9 cellular contexts compared by ENCODE assay signal in the genomic region with DNA sequence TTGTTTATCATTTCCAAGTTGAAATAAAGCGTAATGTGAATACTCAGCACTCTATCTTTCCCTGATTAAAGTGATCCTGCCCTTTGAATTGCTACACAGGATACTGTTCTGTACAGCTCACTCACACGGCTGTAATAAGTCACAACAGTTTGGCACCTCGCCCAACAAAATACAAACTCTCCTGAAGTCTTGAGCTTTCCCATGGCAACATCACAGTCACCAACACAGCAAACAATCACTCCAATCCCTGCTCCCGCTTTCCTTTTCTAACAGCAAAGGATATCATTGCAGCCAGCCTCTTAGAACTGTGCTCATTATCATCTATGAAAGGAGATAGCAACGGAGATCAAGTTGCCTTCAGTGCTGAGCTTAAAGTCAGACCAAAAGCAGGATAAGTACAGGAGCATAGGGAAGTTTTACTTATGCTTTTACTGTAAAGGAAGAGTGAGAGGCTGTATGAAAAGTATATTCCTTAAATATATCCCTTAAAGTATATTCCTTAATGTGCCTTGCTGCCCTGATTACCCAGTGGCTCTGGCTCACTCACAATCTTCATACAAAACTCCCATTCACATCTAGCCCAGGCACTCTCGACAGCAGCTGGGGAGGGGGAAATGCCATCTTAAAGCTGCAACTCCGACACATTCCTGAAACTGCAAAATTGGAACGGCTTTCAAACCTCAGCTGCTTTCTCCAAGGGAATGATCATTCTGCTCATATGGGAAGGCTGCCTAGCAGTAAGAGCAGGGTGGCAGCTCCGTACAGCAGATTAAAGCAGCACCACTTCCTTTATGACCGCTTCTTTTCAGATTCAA. TPM values are rescaled to one million over a fixed set of nuclear protein-coding genes. Genes with fewer than 3 reads are reported as not detected.
DNase-seq lines count a peak whose midpoint lies in the region; ATAC-seq lines count a peak whose summit lies in the region.
"Had no signal": no experiment of that assay in that cellular context is flagged by ENCODE, and none has a peak within 500 bp of the region (broad histone marks: within the 10 kb centered on the region; RNA-seq: fewer than 3 reads in every experiment).

No MANE protein-coding gene starts in this region.

- peak overlapping the region; percentile 69 for H3K27ac ChIP-seq in cingulate gyrus (ENCODE audit: low read depth, low read length)

- POLR2A ChIA-PET in activated CD4-positive, alpha-beta memory T cell treated with anti-CD3 and anti-CD28 coated beads for 36 hours (lab: Charles Lee): no interaction called here
- POLR2A ChIA-PET in activated CD4-positive, alpha-beta memory T cell treated with anti-CD3 and anti-CD28 coated beads, Interleukin-2, amount 10 ng/mL, durations not matched to agents 7 days and 5 days (lab: Charles Lee): interaction anchor here (1.1 to 2.0 kb wide), 4 partner anchors 10 to 516 kb away, joined by 3 to 8 read pairs (median 3); a partner anchor contains a TSS

- no peak for DNase-seq in activated CD4-positive, alpha-beta memory T cell treated with anti-CD3 and anti-CD28 coated beads for 36 hours
- no peak for DNase-seq in activated CD4-positive, alpha-beta memory T cell treated with anti-CD3 and anti-CD28 coated beads, Interleukin-2, amount 10 ng/mL, durations not matched to agents 7 days and 5 days
- DNase-seq in OCI-M1 (lab: John Stamatoyannopoulos, UW): peak; percentile 40
- peak; percentile 86 to 91 for DNase-seq in left colon

- H3K27me3 Mint-ChIP-seq in activated CD4-positive, alpha-beta memory T cell treated with anti-CD3 and anti-CD28 coated beads for 36 hours: no peaks in the 10 kb centered on the region
- no peaks in the 10 kb centered on the region for H3K27me3 Mint-ChIP-seq in activated CD4-positive, alpha-beta memory T cell treated with anti-CD3 and anti-CD28 coated beads, Interleukin-2, amount 10 ng/mL, durations not matched to agents 7 days and 5 days
- H3K27me3 Mint-ChIP-seq in stimulated activated memory B cell treated with anti-CD40 and anti-IgM and Interleukin-4, amounts not matched to agents 10 μg/mL and 1 μg/mL and 100 μg/mL, for 72 hours: no peaks in the 10 kb centered on the region
- H3K27me3 Mint-ChIP-seq: central memory CD8-positive, alpha-beta T cell had no signal

- H3K36me3 Mint-ChIP-seq in activated CD4-positive, alpha-beta memory T cell treated with anti-CD3 and anti-CD28 coated beads for 36 hours: peaks cover 3% of the 10 kb centered on the region
- peaks cover 16% of the 10 kb centered on the region for H3K36me3 Mint-ChIP-seq in activated CD4-positive, alpha-beta memory T cell treated with anti-CD3 and anti-CD28 coated beads, Interleukin-2, amount 10 ng/mL, durations not matched to agents 7 days and 5 days (ENCODE audit: low read depth)
- H3K36me3 Mint-ChIP-seq in stimulated activated memory B cell treated with anti-CD40 and anti-IgM and Interleukin-4, amounts not matched to agents 10 μg/mL and 1 μg/mL and 100 μg/mL, for 72 hours: peaks cover 6% of the 10 kb centered on the region

- ATAC-seq in left colon (peak; percentile 79), GM19467 (IDR thresholded peaks at IDR 0.05; ENCODE audit: unreplicated experiment) (no peak), HG02623 (IDR thresholded peaks at IDR 0.05; ENCODE audit: unreplicated experiment) (no peak)
- no peak for ATAC-seq in stimulated activated memory B cell treated with anti-CD40 and anti-IgM and Interleukin-4, amounts not matched to agents 10 μg/mL and 1 μg/mL and 100 μg/mL, for 72 hours

- H3K4me3 Mint-ChIP-seq in activated CD4-positive, alpha-beta memory T cell treated with anti-CD3 and anti-CD28 coated beads for 36 hours: peak overlapping the region; percentile 27
- no peak overlapping the region for H3K4me3 Mint-ChIP-seq in activated CD4-positive, alpha-beta memory T cell treated with anti-CD3 and anti-CD28 coated beads, Interleukin-2, amount 10 ng/mL, durations not matched to agents 7 days and 5 days
- H3K4me3 Mint-ChIP-seq in stimulated activated memory B cell treated with anti-CD40 and anti-IgM and Interleukin-4, amounts not matched to agents 10 μg/mL and 1 μg/mL and 100 μg/mL, for 72 hours: no peak overlapping the region
- H3K4me3 Mint-ChIP-seq: central memory CD8-positive, alpha-beta T cell had no signal

- intact Hi-C loops in activated CD4-positive, alpha-beta memory T cell treated with anti-CD3 and anti-CD28 coated beads for 36 hours (cut with micrococcal nuclease): loop anchor here (2.0 kb wide), 1 partner anchor 14 kb away; no protein-coding TSS in a partner anchor
- intact Hi-C loops in left colon (cut with DNase I, micrococcal nuclease): no loop called here

- H3K4me1 Mint-ChIP-seq in activated CD4-positive, alpha-beta memory T cell treated with anti-CD3 and anti-CD28 coated beads for 36 hours (ENCODE audit: low read depth): peaks cover 69% of the 10 kb centered on the region
- H3K4me1 Mint-ChIP-seq in activated CD4-positive, alpha-beta memory T cell treated with anti-CD3 and anti-CD28 coated beads, Interleukin-2, amount 10 ng/mL, durations not matched to agents 7 days and 5 days: peaks cover 33% of the 10 kb centered on the region
- H3K4me1 Mint-ChIP-seq in stimulated activated memory B cell treated with anti-CD40 and anti-IgM and Interleukin-4, amounts not matched to agents 10 μg/mL and 1 μg/mL and 100 μg/mL, for 72 hours: peaks cover 56% of the 10 kb centered on the region

- CTCF ChIA-PET in activated CD4-positive, alpha-beta memory T cell treated with anti-CD3 and anti-CD28 coated beads for 36 hours (lab: Charles Lee): interaction anchor here (0.6 to 3.4 kb wide), 5 partner anchors 9 to 212 kb away, joined by 3 to 10 read pairs (median 4); a partner anchor contains a TSS
- CTCF ChIA-PET in activated CD4-positive, alpha-beta memory T cell treated with anti-CD3 and anti-CD28 coated beads, Interleukin-2, amount 10 ng/mL, durations not matched to agents 7 days and 5 days (lab: Charles Lee): interaction anchor here (4.3 kb wide), 1 partner anchor 35 kb away, joined by 15 read pairs; a partner anchor contains a TSS

- no peaks in the 10 kb centered on the region for H3K9me3 Mint-ChIP-seq in activated CD4-positive, alpha-beta memory T cell treated with anti-CD3 and anti-CD28 coated beads for 36 hours
- H3K9me3 Mint-ChIP-seq in activated CD4-positive, alpha-beta memory T cell treated with anti-CD3 and anti-CD28 coated beads, Interleukin-2, amount 10 ng/mL, durations not matched to agents 7 days and 5 days: no peaks in the 10 kb centered on the region
- no peaks in the 10 kb centered on the region for H3K9me3 Mint-ChIP-seq in stimulated activated memory B cell treated with anti-CD40 and anti-IgM and Interleukin-4, amounts not matched to agents 10 μg/mL and 1 μg/mL and 100 μg/mL, for 72 hours
- H3K9me3 Mint-ChIP-seq: central memory CD8-positive, alpha-beta T cell had no signal

- peak overlapping the region; percentile 2 for H3K27ac Mint-ChIP-seq in activated CD4-positive, alpha-beta memory T cell treated with anti-CD3 and anti-CD28 coated beads for 36 hours
- H3K27ac Mint-ChIP-seq in activated CD4-positive, alpha-beta memory T cell treated with anti-CD3 and anti-CD28 coated beads, Interleukin-2, amount 10 ng/mL, durations not matched to agents 7 days and 5 days: no peak overlapping the region
- H3K27ac Mint-ChIP-seq in stimulated activated memory B cell treated with anti-CD40 and anti-IgM and Interleukin-4, amounts not matched to agents 10 μg/mL and 1 μg/mL and 100 μg/mL, for 72 hours: peak overlapping the region; percentile 0

RNA-seq across cellular contexts. Expression of a gene that starts 35.9 kb away (rescaled TPM):
- total RNA-seq in activated CD4-positive, alpha-beta memory T cell treated with anti-CD3 and anti-CD28 coated beads for 36 hours: 10 to 100 TPM; 24.2 TPM
- total RNA-seq in activated CD4-positive, alpha-beta memory T cell treated with anti-CD3 and anti-CD28 coated beads, Interleukin-2, amount 10 ng/mL, durations not matched to agents 7 days and 5 days: 10 to 100 TPM; 19.2 to 19.3 TPM
- 10 to 100 TPM; 14.8 to 16.3 TPM for total RNA-seq in left colon

Comparison
In these comparisons a context has a peak if more than half of its experiments do, and no peak if none do; other contexts are left out.
1. DNase-seq: peak in OCI-M1 (single experiment) and left colon (2 of 2); none in activated CD4-positive, alpha-beta memory T cell treated with anti-CD3 and anti-CD28 coated beads for 36 hours (single experiment) and activated CD4-positive, alpha-beta memory T cell treated with anti-CD3 and anti-CD28 coated beads, Interleukin-2, amount 10 ng/mL, durations not matched to agents 7 days and 5 days (single experiment).